Comparison of ENCODE assay signal across 15 cellular contexts in the genomic region with DNA sequence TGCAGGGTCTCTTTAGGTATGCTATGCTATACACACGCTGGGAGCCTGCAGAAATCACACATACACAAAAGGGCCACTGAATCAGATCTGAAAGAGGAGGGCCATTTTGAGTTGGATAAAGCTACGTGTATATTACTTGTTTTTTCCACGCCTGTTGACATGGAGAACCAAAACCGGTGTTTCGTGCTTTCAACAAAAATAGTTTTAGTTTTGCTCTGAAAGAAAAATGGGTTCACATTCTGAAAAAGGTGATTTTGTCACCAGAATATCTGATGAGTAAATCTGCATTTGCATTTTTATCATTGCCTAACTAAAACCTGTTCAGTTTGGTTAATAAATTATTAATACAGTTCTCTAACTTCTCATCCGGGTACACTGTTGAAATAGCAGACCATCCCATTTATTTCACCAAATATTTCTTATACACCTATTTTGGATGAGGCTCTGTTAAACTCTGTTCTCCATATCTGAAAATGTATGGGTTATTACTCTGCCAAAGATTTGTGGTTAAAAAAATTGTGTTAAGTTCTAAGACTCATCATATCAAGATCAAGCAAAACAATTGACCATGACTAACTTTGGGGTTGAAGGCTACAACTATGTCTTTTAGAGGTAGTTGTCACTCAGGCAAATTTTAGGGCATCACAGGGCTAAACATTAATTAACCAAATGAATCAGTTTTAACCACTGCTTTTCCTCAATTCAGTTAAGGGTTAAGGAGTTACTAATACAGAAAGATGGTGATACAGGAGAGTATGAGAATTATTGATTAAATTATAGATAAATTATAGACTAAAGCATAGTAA.
A peak's percentile ranks its signal among the peaks of the same experiment; 100 is the strongest.
DNase-seq lines count a peak whose midpoint lies in the region; ATAC-seq, FAIRE-seq and TF ChIP-seq lines count a peak whose summit lies in the region.
"Had no signal": no experiment of that assay in that cellular context is flagged by ENCODE, and none has a peak within 500 bp of the region (broad histone marks: within the 10 kb centered on the region; RNA-seq: fewer than 3 reads in every experiment).

No MANE protein-coding gene starts in this region.

- ATAC-seq in GM19025 (IDR thresholded peaks at IDR 0.05; ENCODE audit: low read depth, unreplicated experiment) (peak; percentile 59), HG03354 (IDR thresholded peaks at IDR 0.05; ENCODE audit: poor library complexity, severe bottlenecking, unreplicated experiment) (peak; percentile 71)
- peak; percentile 63 for ATAC-seq in stimulated activated effector memory CD8-positive, alpha-beta T cell treated with anti-CD3 and anti-CD28 coated beads, Interleukin-12 subunit alpha, Interleukin-12 subunit beta, amount 100 ng/mL, for 72 hours
- ATAC-seq: naive thymus-derived CD4-positive, alpha-beta T cell had no signal

- no peak for TF ChIP-seq EP300 in tibial nerve (IDR thresholded peaks at IDR 0.05)

- peaks cover 0 to 11% (median 0%) of the 10 kb centered on the region in 3 donors for H3K36me3 ChIP-seq in tibial nerve
- H3K36me3 ChIP-seq: uterus had no signal

- H3K4me1 ChIP-seq in tibial nerve = no peaks in the 10 kb centered on the region
- H3K4me1 ChIP-seq: uterus had no signal

- H3K4me1 Mint-ChIP-seq in stimulated activated effector memory CD8-positive, alpha-beta T cell treated with anti-CD3 and anti-CD28 coated beads, Interleukin-12 subunit alpha, Interleukin-12 subunit beta, amount 100 ng/mL, for 72 hours = peaks cover 37% of the 10 kb centered on the region

- TF ChIP-seq POLR2A in H54 (IDR thresholded peaks at IDR 0.05; ENCODE audit: low read depth, low read length) = no peak
- no peak for TF ChIP-seq POLR2A in tibial nerve (IDR thresholded peaks at IDR 0.05)

- no peaks in the 10 kb centered on the region for H3K9me3 ChIP-seq in tibial nerve
- H3K9me3 ChIP-seq: uterus had no signal

- H3K36me3 Mint-ChIP-seq in stimulated activated effector memory CD8-positive, alpha-beta T cell treated with anti-CD3 and anti-CD28 coated beads, Interleukin-12 subunit alpha, Interleukin-12 subunit beta, amount 100 ng/mL, for 72 hours = no peaks in the 10 kb centered on the region

- 82 to 87% methylated on average over 6 of the region's 6 CpGs for WGBS in tibial nerve, 2 donors

- no peaks in the 10 kb centered on the region for H3K9me3 Mint-ChIP-seq in stimulated activated effector memory CD8-positive, alpha-beta T cell treated with anti-CD3 and anti-CD28 coated beads, Interleukin-12 subunit alpha, Interleukin-12 subunit beta, amount 100 ng/mL, for 72 hours

- no peak overlapping the region for H3K27ac ChIP-seq in tibial nerve
- H3K27ac ChIP-seq: uterus had no signal

- no peak overlapping the region for H3K27ac Mint-ChIP-seq in stimulated activated effector memory CD8-positive, alpha-beta T cell treated with anti-CD3 and anti-CD28 coated beads, Interleukin-12 subunit alpha, Interleukin-12 subunit beta, amount 100 ng/mL, for 72 hours
- H3K27ac Mint-ChIP-seq: naive thymus-derived CD4-positive, alpha-beta T cell had no signal

- H3K27me3 ChIP-seq in tibial nerve = no peaks in the 10 kb centered on the region
- H3K27me3 ChIP-seq: uterus had no signal

- TF ChIP-seq CTCF in tibial nerve (IDR thresholded peaks at IDR 0.05) = no peak

- peak; percentile 72 for FAIRE-seq in H54 (lab: Jason Lieb, UNC)

- H3K4me3 Mint-ChIP-seq in stimulated activated effector memory CD8-positive, alpha-beta T cell treated with anti-CD3 and anti-CD28 coated beads, Interleukin-12 subunit alpha, Interleukin-12 subunit beta, amount 100 ng/mL, for 72 hours = no peak overlapping the region
- H3K4me3 Mint-ChIP-seq: naive thymus-derived CD4-positive, alpha-beta T cell had no signal

- no peak overlapping the region for H3K4me3 ChIP-seq in tibial nerve
- H3K4me3 ChIP-seq: uterus had no signal

- no peak for DNase-seq in H54 (ENCODE audit: insufficient read length, low spot score)
- DNase-seq in stimulated activated effector memory CD8-positive, alpha-beta T cell treated with anti-CD3 and anti-CD28 coated beads, Interleukin-12 subunit alpha, Interleukin-12 subunit beta, amount 100 ng/mL, for 72 hours (ENCODE audit: low spot score in 2 of 2) = no peak
- DNase-seq in NCI-H1930 (lab: John Stamatoyannopoulos, UW) = no peak
- DNase-seq in tibial nerve (ENCODE audit: low spot score in 2 of 2) = no peak
- no peak for DNase-seq in amygdala (lab: John Stamatoyannopoulos, UW)
- DNase-seq: activated effector memory CD4-positive, alpha-beta T cell treated with Interleukin-2 at 50 U/mL for 16 hours; caudate nucleus; COR-L47; islet precursor cell; naive thymus-derived CD4-positive, alpha-beta T cell; NCI-H446 treated with DMSO at 0.1 percent for 48 hours; SHP77; uterus had no signal
